ENCODE assay signal across 8 cellular contexts in genomic region chr10:50991496-50992355, GRCh38.
A peak's percentile ranks its signal among the peaks of the same experiment; 100 is the strongest.
DNase-seq lines count a peak whose midpoint lies in the region; ATAC-seq and TF ChIP-seq lines count a peak whose summit lies in the region.

No MANE protein-coding gene starts in this region.

- no peak for TF ChIP-seq CTCF in testis (IDR thresholded peaks at IDR 0.05)
- no peak for TF ChIP-seq CTCF in GM13977 (IDR thresholded peaks at IDR 0.05; ENCODE audit: extremely low read depth, insufficient read depth, missing control alignments)

- no peaks in the 10 kb centered on the region for H3K9me3 ChIP-seq in testis

- H3K27me3 Mint-ChIP-seq in T-helper 2 cell treated with Interferon-gamma antibody and Interleukin-4, amounts not matched to agents 5 μg/mL and 100 μg/mL, for 36 hours (ENCODE audit: low read depth): peaks cover 43% of the 10 kb centered on the region

- ATAC-seq in HG02840 (IDR thresholded peaks at IDR 0.05; ENCODE audit: low FRiP score, unreplicated experiment): no peak

- no peaks in the 10 kb centered on the region for H3K27me3 ChIP-seq in testis

- no peak for DNase-seq in T-helper 2 cell treated with Interferon-gamma antibody and Interleukin-4, amounts not matched to agents 5 μg/mL and 100 μg/mL, for 36 hours (ENCODE audit: low spot score)
- DNase-seq in T-helper 2 cell (no peak), caudate nucleus (lab: John Stamatoyannopoulos, UW) (peak in 1 of 61 donors; percentile 12), left kidney (ENCODE audit: low read depth, low spot score) (peak; percentile 75), testis (peak; percentile 51), middle frontal gyrus (ENCODE audit: extremely low spot score, low spot score) (no peak), GM13977 (ENCODE audit: low spot score) (no peak)

- no peaks in the 10 kb centered on the region for H3K36me3 ChIP-seq in testis (ENCODE audit: low read depth, missing control alignments)

- in situ Hi-C loops in GM13977 (cut with MboI; ENCODE audit: low pct_unique_long_range_greater_than_20kb, low sequenced_read_pairs, unreplicated experiment): no loop called here

- no peaks in the 10 kb centered on the region for H3K36me3 Mint-ChIP-seq in T-helper 2 cell treated with Interferon-gamma antibody and Interleukin-4, amounts not matched to agents 5 μg/mL and 100 μg/mL, for 36 hours (ENCODE audit: low read depth)

- intact Hi-C loops in testis (cut with DNase I; ENCODE audit: low total_unique reads): no loop called here

- 0 to 1% methylated on average over 16 to 40 of the region's 72 CpGs for WGBS in testis, 2 donors

- H3K27ac Mint-ChIP-seq in T-helper 2 cell treated with Interferon-gamma antibody and Interleukin-4, amounts not matched to agents 5 μg/mL and 100 μg/mL, for 36 hours: no peak overlapping the region

- H3K4me3 Mint-ChIP-seq in T-helper 2 cell treated with Interferon-gamma antibody and Interleukin-4, amounts not matched to agents 5 μg/mL and 100 μg/mL, for 36 hours: peak overlapping the region; percentile 50

- peak overlapping the region; percentile 65 to 71 for H3K4me3 ChIP-seq in testis

- H3K27ac ChIP-seq in caudate nucleus (ENCODE audit: low read depth, low read length): peak overlapping the region; percentile 39
- H3K27ac ChIP-seq in testis: peak overlapping the region; percentile 79 to 87

- no peaks in the 10 kb centered on the region for H3K9me3 Mint-ChIP-seq in T-helper 2 cell treated with Interferon-gamma antibody and Interleukin-4, amounts not matched to agents 5 μg/mL and 100 μg/mL, for 36 hours

- H3K4me1 ChIP-seq in testis: no peaks in the 10 kb centered on the region

- no peaks in the 10 kb centered on the region for H3K4me1 Mint-ChIP-seq in T-helper 2 cell treated with Interferon-gamma antibody and Interleukin-4, amounts not matched to agents 5 μg/mL and 100 μg/mL, for 36 hours (ENCODE audit: low read depth)

- no peak for TF ChIP-seq POLR2A in testis (IDR thresholded peaks at IDR 0.05)

Comparison
In these comparisons a context has a peak if more than half of its experiments do, and no peak if none do; other contexts are left out.
1. DNase-seq: peak in left kidney (single experiment) and testis (single experiment); none in T-helper 2 cell treated with Interferon-gamma antibody and Interleukin-4, amounts not matched to agents 5 μg/mL and 100 μg/mL, for 36 hours (single experiment), T-helper 2 cell (0 of 5), middle frontal gyrus (single experiment) and GM13977 (single experiment).